In the genomic region with DNA sequence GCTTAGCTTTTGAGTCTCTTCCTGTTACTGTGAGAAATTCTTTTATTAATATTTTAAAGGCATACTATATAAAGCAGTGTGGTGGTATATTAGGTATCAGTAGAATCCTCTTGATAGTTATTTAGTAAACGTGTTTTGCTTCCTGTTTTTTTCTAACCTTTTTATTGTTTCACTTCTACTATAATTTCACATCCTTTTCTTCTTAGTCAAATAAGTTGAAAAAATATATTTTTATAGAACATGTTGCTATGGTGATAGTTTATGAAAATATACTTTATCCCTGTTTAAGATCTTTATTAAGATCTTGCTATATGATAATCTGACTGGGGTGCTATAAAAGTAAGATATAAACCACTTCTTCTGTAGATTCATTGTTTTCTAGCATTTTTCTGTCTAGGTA, we compare ENCODE assay signal across 1 cellular context.
TF ChIP-seq lines count a peak whose summit lies in the region.

No MANE protein-coding gene starts in this region.

TF ChIP-seq in GM23338, 12 proteins besides CTCF, POLR2A, EP300 and RAD21 (continued from another document):
- TF ChIP-seq, protein P1, sequence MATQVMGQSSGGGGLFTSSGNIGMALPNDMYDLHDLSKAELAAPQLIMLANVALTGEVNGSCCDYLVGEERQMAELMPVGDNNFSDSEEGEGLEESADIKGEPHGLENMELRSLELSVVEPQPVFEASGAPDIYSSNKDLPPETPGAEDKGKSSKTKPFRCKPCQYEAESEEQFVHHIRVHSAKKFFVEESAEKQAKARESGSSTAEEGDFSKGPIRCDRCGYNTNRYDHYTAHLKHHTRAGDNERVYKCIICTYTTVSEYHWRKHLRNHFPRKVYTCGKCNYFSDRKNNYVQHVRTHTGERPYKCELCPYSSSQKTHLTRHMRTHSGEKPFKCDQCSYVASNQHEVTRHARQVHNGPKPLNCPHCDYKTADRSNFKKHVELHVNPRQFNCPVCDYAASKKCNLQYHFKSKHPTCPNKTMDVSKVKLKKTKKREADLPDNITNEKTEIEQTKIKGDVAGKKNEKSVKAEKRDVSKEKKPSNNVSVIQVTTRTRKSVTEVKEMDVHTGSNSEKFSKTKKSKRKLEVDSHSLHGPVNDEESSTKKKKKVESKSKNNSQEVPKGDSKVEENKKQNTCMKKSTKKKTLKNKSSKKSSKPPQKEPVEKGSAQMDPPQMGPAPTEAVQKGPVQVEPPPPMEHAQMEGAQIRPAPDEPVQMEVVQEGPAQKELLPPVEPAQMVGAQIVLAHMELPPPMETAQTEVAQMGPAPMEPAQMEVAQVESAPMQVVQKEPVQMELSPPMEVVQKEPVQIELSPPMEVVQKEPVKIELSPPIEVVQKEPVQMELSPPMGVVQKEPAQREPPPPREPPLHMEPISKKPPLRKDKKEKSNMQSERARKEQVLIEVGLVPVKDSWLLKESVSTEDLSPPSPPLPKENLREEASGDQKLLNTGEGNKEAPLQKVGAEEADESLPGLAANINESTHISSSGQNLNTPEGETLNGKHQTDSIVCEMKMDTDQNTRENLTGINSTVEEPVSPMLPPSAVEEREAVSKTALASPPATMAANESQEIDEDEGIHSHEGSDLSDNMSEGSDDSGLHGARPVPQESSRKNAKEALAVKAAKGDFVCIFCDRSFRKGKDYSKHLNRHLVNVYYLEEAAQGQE (IDR thresholded peaks at IDR 0.05; ENCODE audit: unreplicated experiment): no peak
- no peak for TF ChIP-seq ETS1 (IDR thresholded peaks at IDR 0.05)
- TF ChIP-seq STAT1 (IDR thresholded peaks at IDR 0.05; ENCODE audit: unreplicated experiment): no peak
- TF ChIP-seq POLR2AphosphoS5 (IDR thresholded peaks at IDR 0.05; ENCODE audit: low read depth): no peak
- no peak for TF ChIP-seq ZNF462 (CRISPR knock-in tag; IDR thresholded peaks at IDR 0.05)
